In genomic region chr4:151347891-151348290, GRCh38 we compare ENCODE assay signal across 30 cellular contexts. TPM values are rescaled to one million over a fixed set of nuclear protein-coding genes. Genes with fewer than 3 reads are reported as not detected.
"Had no signal": no experiment of that assay in that cellular context is flagged by ENCODE, and none has a peak within 500 bp of the region (broad histone marks: within the 10 kb centered on the region; RNA-seq: fewer than 3 reads in every experiment).

No MANE protein-coding gene starts in this region.

- H3K36me3 Mint-ChIP-seq: activated CD4-positive, alpha-beta memory T cell treated with anti-CD3 and anti-CD28 coated beads for 36 hours; activated naive CD8-positive, alpha-beta T cell had no signal

- H3K9me3 ChIP-seq: body of pancreas, esophagus squamous epithelium, gastroesophageal sphincter, heart right ventricle had no signal

- H3K36me3 ChIP-seq: esophagus squamous epithelium, gastroesophageal sphincter, heart right ventricle had no signal

- H3K27ac ChIP-seq: body of pancreas, dorsolateral prefrontal cortex, epithelial cell of prostate, esophagus squamous epithelium, gastroesophageal sphincter, heart right ventricle had no signal

- H3K4me1 ChIP-seq: body of pancreas, esophagus squamous epithelium, gastroesophageal sphincter, heart right ventricle had no signal

- ATAC-seq: activated CD4-positive, alpha-beta T cell treated with anti-CD3 and anti-CD28 coated beads for 36 hours; activated CD8-positive, alpha-beta T cell treated with anti-CD3 and anti-CD28 coated beads, Interleukin-2, amount 10 ng/mL, durations not matched to agents 7 days and 5 days; activated T-cell treated with anti-CD3 and anti-CD28 coated beads, Interleukin-2, amount 50 U/mL, for 4 hours; activated T-helper 17 cell treated with anti-CD3 and anti-CD28 coated beads, Interleukin-2, amount 50 U/mL, for 72 hours; body of pancreas; effector memory CD8-positive, alpha-beta T cell; gastroesophageal sphincter; heart right ventricle; T-helper 17 cell had no signal

- H3K4me1 Mint-ChIP-seq: activated CD4-positive, alpha-beta T cell treated with anti-CD3 and anti-CD28 coated beads for 36 hours; activated CD4-positive, alpha-beta T cell treated with anti-CD3 and anti-CD28 coated beads, Interleukin-2, amount 10 ng/mL, durations not matched to agents 24 days and 14 days; activated T-helper 17 cell treated with anti-CD3 and anti-CD28 coated beads, Interleukin-2, amount 50 U/mL, for 72 hours; T-helper 17 cell had no signal

- H3K4me3 Mint-ChIP-seq: activated CD4-positive, alpha-beta memory T cell treated with anti-CD3 and anti-CD28 coated beads for 36 hours; activated CD4-positive, alpha-beta T cell treated with anti-CD3 and anti-CD28 coated beads for 36 hours; activated CD4-positive, alpha-beta T cell treated with anti-CD3 and anti-CD28 coated beads, Interleukin-2, amount 10 ng/mL, durations not matched to agents 24 days and 14 days; activated CD8-positive, alpha-beta T cell treated with anti-CD3 and anti-CD28 coated beads, Interleukin-2, amount 10 ng/mL, durations not matched to agents 7 days and 5 days; activated naive CD8-positive, alpha-beta T cell; activated T-cell treated with anti-CD3 and anti-CD28 coated beads, Interleukin-2, amount 50 U/mL, for 4 hours; activated T-helper 17 cell treated with anti-CD3 and anti-CD28 coated beads, Interleukin-2, amount 50 U/mL, for 72 hours; dendritic cell treated with granulocyte-macrophage colony-stimulating factor and Interleukin-4, amounts not matched to agents 40 ng/mL and 50 ng/mL, for 4 days; effector memory CD8-positive, alpha-beta T cell; T-helper 17 cell; T-helper 2 cell treated with Interferon-gamma antibody and Interleukin-4, amounts not matched to agents 5 μg/mL and 100 μg/mL, for 36 hours had no signal

- H3K9me3 Mint-ChIP-seq: activated CD4-positive, alpha-beta memory T cell treated with anti-CD3 and anti-CD28 coated beads for 36 hours; activated CD4-positive, alpha-beta T cell treated with anti-CD3 and anti-CD28 coated beads, Interleukin-2, amount 10 ng/mL, durations not matched to agents 24 days and 14 days; activated T-cell treated with anti-CD3 and anti-CD28 coated beads, Interleukin-2, amount 50 U/mL, for 4 hours; dendritic cell treated with granulocyte-macrophage colony-stimulating factor and Interleukin-4, amounts not matched to agents 40 ng/mL and 50 ng/mL, for 4 days; effector memory CD8-positive, alpha-beta T cell; T-helper 2 cell treated with Interferon-gamma antibody and Interleukin-4, amounts not matched to agents 5 μg/mL and 100 μg/mL, for 36 hours had no signal

- DNase-seq: activated CD4-positive, alpha-beta memory T cell treated with anti-CD3 and anti-CD28 coated beads for 36 hours; activated CD4-positive, alpha-beta T cell treated with anti-CD3 and anti-CD28 coated beads for 36 hours; activated CD4-positive, alpha-beta T cell treated with anti-CD3 and anti-CD28 coated beads, Interleukin-2, amount 10 ng/mL, durations not matched to agents 24 days and 14 days; activated CD4-positive, CD25-positive, alpha-beta regulatory T cell; activated CD4-positive, CD25-positive, alpha-beta regulatory T cell treated with anti-CD3 and anti-CD28 coated beads, Interleukin-2, amount 50 U/mL, for 72 hours; activated CD8-positive, alpha-beta T cell treated with anti-CD3 and anti-CD28 coated beads, Interleukin-2, amount 10 ng/mL, durations not matched to agents 7 days and 5 days; activated effector memory CD4-positive, alpha-beta T cell treated with Interleukin-2 at 50 U/mL for 16 hours; activated gamma-delta T cell treated with Interleukin-2 at 50 U/mL for 16 hours; activated naive CD4-positive, alpha-beta T cell treated with anti-CD3 and anti-CD28 coated beads, Interleukin-2, amount 50 U/mL, for 16 hours; activated naive CD4-positive, alpha-beta T cell treated with Interleukin-2 at 50 U/mL for 16 hours; activated T-cell treated with anti-CD3 and anti-CD28 coated beads, Interleukin-2, amount 50 U/mL, for 4 hours; amniotic stem cell; anterior cingulate cortex; body of pancreas; caudate nucleus; dorsolateral prefrontal cortex; effector CD4-positive, alpha-beta T cell; effector memory CD8-positive, alpha-beta T cell; esophagus squamous epithelium; foreskin melanocyte; heart right ventricle; T-helper 1 cell; T-helper 17 cell; T1000 had no signal

- H3K4me3 ChIP-seq: body of pancreas, dorsolateral prefrontal cortex, esophagus squamous epithelium, gastroesophageal sphincter, heart right ventricle had no signal

- H3K27me3 ChIP-seq: body of pancreas, dorsolateral prefrontal cortex, esophagus squamous epithelium, gastroesophageal sphincter, heart right ventricle had no signal

- H3K27ac Mint-ChIP-seq: activated CD4-positive, alpha-beta memory T cell treated with anti-CD3 and anti-CD28 coated beads for 36 hours; activated CD4-positive, alpha-beta T cell treated with anti-CD3 and anti-CD28 coated beads for 36 hours; activated CD4-positive, alpha-beta T cell treated with anti-CD3 and anti-CD28 coated beads, Interleukin-2, amount 10 ng/mL, durations not matched to agents 24 days and 14 days; activated CD8-positive, alpha-beta T cell treated with anti-CD3 and anti-CD28 coated beads, Interleukin-2, amount 10 ng/mL, durations not matched to agents 7 days and 5 days; activated naive CD8-positive, alpha-beta T cell; activated T-helper 17 cell treated with anti-CD3 and anti-CD28 coated beads, Interleukin-2, amount 50 U/mL, for 72 hours; dendritic cell treated with granulocyte-macrophage colony-stimulating factor and Interleukin-4, amounts not matched to agents 40 ng/mL and 50 ng/mL, for 4 days; effector memory CD8-positive, alpha-beta T cell; T-helper 17 cell; T-helper 2 cell treated with Interferon-gamma antibody and Interleukin-4, amounts not matched to agents 5 μg/mL and 100 μg/mL, for 36 hours had no signal

RNA-seq across cellular contexts. Expression of gene SH3D19, which starts 22.5 kb away (rescaled TPM):
- total RNA-seq: activated CD4-positive, alpha-beta T cell treated with anti-CD3 and anti-CD28 coated beads for 36 hours; activated CD4-positive, alpha-beta T cell treated with anti-CD3 and anti-CD28 coated beads, Interleukin-2, amount 10 ng/mL, durations not matched to agents 24 days and 14 days; activated CD8-positive, alpha-beta T cell treated with anti-CD3 and anti-CD28 coated beads, Interleukin-2, amount 10 ng/mL, durations not matched to agents 7 days and 5 days; T-helper 17 cell had no signal
